1 cellular context compared by ENCODE assay signal in the genomic region with DNA sequence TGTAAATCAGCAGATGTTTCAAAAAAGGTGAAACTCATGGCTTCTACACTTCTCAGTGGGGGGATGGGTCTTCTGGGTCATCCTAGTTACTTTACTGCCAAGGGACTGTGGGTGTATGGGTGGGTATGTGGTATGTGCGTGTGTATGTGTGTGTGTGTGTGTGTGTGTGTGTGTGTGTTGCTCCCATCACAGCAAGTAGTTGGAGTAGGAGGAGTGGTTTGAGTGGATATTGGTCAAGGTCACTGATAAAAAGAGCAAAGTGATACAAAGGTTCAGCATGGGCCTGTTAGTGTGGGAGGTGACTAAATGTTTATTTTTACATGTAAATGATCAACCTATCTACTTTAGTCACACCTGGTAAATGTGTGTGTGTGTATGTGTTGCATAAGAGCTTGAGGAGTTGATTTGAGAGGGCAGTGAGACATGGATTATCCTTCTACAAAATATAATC.
TF ChIP-seq lines count a peak whose summit lies in the region.

No MANE protein-coding gene starts in this region.

TF ChIP-seq in HepG2, 621 proteins besides CTCF, POLR2A, EP300 and RAD21 (continued from another document and continues in another):
- TF ChIP-seq, protein P1, sequence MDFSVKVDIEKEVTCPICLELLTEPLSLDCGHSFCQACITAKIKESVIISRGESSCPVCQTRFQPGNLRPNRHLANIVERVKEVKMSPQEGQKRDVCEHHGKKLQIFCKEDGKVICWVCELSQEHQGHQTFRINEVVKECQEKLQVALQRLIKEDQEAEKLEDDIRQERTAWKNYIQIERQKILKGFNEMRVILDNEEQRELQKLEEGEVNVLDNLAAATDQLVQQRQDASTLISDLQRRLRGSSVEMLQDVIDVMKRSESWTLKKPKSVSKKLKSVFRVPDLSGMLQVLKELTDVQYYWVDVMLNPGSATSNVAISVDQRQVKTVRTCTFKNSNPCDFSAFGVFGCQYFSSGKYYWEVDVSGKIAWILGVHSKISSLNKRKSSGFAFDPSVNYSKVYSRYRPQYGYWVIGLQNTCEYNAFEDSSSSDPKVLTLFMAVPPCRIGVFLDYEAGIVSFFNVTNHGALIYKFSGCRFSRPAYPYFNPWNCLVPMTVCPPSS (IDR thresholded peaks at IDR 0.05): no peak
- TF ChIP-seq SOX5 (CRISPR knock-in tag; IDR thresholded peaks at IDR 0.05; ENCODE audit: borderline replicate concordance): peak; percentile 39; the same call in 1 of the 2 replicates
- peak; percentile 54 for TF ChIP-seq ASH2L (IDR thresholded peaks at IDR 0.05; ENCODE audit: insufficient read length, low read depth, low read length)
- no peak for TF ChIP-seq ZNF564 (CRISPR knock-in tag; IDR thresholded peaks at IDR 0.05)
- TF ChIP-seq, protein P2, sequence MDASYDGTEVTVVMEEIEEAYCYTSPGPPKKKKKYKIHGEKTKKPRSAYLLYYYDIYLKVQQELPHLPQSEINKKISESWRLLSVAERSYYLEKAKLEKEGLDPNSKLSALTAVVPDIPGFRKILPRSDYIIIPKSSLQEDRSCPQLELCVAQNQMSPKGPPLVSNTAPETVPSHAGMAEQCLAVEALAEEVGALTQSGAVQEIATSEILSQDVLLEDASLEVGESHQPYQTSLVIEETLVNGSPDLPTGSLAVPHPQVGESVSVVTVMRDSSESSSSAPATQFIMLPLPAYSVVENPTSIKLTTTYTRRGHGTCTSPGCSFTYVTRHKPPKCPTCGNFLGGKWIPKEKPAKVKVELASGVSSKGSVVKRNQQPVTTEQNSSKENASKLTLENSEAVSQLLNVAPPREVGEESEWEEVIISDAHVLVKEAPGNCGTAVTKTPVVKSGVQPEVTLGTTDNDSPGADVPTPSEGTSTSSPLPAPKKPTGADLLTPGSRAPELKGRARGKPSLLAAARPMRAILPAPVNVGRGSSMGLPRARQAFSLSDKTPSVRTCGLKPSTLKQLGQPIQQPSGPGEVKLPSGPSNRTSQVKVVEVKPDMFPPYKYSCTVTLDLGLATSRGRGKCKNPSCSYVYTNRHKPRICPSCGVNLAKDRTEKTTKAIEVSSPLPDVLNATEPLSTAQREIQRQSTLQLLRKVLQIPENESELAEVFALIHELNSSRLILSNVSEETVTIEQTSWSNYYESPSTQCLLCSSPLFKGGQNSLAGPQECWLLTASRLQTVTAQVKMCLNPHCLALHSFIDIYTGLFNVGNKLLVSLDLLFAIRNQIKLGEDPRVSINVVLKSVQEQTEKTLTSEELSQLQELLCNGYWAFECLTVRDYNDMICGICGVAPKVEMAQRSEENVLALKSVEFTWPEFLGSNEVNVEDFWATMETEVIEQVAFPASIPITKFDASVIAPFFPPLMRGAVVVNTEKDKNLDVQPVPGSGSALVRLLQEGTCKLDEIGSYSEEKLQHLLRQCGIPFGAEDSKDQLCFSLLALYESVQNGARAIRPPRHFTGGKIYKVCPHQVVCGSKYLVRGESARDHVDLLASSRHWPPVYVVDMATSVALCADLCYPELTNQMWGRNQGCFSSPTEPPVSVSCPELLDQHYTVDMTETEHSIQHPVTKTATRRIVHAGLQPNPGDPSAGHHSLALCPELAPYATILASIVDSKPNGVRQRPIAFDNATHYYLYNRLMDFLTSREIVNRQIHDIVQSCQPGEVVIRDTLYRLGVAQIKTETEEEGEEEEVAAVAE (CRISPR knock-in tag; IDR thresholded peaks at IDR 0.05; ENCODE audit: borderline replicate concordance): no peak
- no peak for TF ChIP-seq TBP (CRISPR knock-in tag; IDR thresholded peaks at IDR 0.05)
- TF ChIP-seq, protein P3, sequence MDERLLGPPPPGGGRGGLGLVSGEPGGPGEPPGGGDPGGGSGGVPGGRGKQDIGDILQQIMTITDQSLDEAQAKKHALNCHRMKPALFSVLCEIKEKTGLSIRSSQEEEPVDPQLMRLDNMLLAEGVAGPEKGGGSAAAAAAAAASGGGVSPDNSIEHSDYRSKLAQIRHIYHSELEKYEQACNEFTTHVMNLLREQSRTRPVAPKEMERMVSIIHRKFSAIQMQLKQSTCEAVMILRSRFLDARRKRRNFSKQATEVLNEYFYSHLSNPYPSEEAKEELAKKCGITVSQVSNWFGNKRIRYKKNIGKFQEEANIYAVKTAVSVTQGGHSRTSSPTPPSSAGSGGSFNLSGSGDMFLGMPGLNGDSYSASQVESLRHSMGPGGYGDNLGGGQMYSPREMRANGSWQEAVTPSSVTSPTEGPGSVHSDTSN (CRISPR knock-in tag; IDR thresholded peaks at IDR 0.05): no peak
- no peak for TF ChIP-seq ZNF30 (CRISPR knock-in tag; IDR thresholded peaks at IDR 0.05)
- TF ChIP-seq, protein P4, sequence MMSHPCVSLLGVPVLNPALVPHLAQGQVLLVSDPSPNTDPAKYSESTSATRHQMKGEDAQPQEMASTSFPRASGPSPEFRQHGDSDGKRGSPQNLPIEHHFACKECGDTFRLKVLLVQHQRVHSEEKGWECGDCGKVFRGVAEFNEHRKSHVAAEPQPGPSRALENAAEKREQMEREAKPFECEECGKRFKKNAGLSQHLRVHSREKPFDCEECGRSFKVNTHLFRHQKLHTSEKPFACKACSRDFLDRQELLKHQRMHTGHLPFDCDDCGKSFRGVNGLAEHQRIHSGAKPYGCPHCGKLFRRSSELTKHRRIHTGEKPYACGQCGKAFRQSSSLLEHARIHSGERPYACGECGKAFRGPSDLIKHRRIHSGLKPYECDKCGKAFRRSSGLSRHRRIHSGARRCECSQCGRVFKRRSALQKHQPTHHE (CRISPR knock-in tag; IDR thresholded peaks at IDR 0.05; ENCODE audit: borderline replicate concordance): no peak
- TF ChIP-seq ZBTB21 (CRISPR knock-in tag; IDR thresholded peaks at IDR 0.05): no peak
- no peak for TF ChIP-seq RNF2 (conservative IDR thresholded peaks at IDR 0.05; ENCODE audit: low read depth)
- no peak for TF ChIP-seq ZNF329 (CRISPR knock-in tag; IDR thresholded peaks at IDR 0.05; ENCODE audit: low read depth)
- 0 out of 2 replicates have a peak, but pooled peaks have one; percentile 27 for TF ChIP-seq ERF (CRISPR knock-in tag; IDR thresholded peaks at IDR 0.05)
- TF ChIP-seq ZSCAN25 (CRISPR knock-in tag; IDR thresholded peaks at IDR 0.05): peak; percentile 20; the same call in 1 of the 2 replicates
- no peak for TF ChIP-seq KDM6A (CRISPR knock-in tag; IDR thresholded peaks at IDR 0.05; ENCODE audit: low read depth)
- TF ChIP-seq, protein P5, sequence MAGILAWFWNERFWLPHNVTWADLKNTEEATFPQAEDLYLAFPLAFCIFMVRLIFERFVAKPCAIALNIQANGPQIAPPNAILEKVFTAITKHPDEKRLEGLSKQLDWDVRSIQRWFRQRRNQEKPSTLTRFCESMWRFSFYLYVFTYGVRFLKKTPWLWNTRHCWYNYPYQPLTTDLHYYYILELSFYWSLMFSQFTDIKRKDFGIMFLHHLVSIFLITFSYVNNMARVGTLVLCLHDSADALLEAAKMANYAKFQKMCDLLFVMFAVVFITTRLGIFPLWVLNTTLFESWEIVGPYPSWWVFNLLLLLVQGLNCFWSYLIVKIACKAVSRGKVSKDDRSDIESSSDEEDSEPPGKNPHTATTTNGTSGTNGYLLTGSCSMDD (CRISPR knock-in tag; IDR thresholded peaks at IDR 0.05): no peak
- no peak for TF ChIP-seq PAX8 (CRISPR knock-in tag; IDR thresholded peaks at IDR 0.05; ENCODE audit: borderline replicate concordance)
- no peak for TF ChIP-seq ZNF333 (CRISPR knock-in tag; IDR thresholded peaks at IDR 0.05; ENCODE audit: borderline replicate concordance)
- TF ChIP-seq SOX6 (IDR thresholded peaks at IDR 0.05): no peak
- peak; percentile 91 for TF ChIP-seq SOX6 (CRISPR knock-in tag; IDR thresholded peaks at IDR 0.05)
- TF ChIP-seq, protein P6, sequence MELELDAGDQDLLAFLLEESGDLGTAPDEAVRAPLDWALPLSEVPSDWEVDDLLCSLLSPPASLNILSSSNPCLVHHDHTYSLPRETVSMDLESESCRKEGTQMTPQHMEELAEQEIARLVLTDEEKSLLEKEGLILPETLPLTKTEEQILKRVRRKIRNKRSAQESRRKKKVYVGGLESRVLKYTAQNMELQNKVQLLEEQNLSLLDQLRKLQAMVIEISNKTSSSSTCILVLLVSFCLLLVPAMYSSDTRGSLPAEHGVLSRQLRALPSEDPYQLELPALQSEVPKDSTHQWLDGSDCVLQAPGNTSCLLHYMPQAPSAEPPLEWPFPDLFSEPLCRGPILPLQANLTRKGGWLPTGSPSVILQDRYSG (CRISPR knock-in tag; IDR thresholded peaks at IDR 0.05): no peak
- TF ChIP-seq BRD4 (CRISPR knock-in tag; IDR thresholded peaks at IDR 0.05): no peak
- TF ChIP-seq, protein P7, sequence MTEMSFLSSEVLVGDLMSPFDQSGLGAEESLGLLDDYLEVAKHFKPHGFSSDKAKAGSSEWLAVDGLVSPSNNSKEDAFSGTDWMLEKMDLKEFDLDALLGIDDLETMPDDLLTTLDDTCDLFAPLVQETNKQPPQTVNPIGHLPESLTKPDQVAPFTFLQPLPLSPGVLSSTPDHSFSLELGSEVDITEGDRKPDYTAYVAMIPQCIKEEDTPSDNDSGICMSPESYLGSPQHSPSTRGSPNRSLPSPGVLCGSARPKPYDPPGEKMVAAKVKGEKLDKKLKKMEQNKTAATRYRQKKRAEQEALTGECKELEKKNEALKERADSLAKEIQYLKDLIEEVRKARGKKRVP (CRISPR knock-in tag; IDR thresholded peaks at IDR 0.05): 0 out of 4 replicates have a peak, but pooled peaks of 1 of the 2 experiments have one; percentile 23
- TF ChIP-seq KAT2B (IDR thresholded peaks at IDR 0.05; ENCODE audit: borderline replicate concordance, low read depth, low read length): no peak
- TF ChIP-seq, protein P8, sequence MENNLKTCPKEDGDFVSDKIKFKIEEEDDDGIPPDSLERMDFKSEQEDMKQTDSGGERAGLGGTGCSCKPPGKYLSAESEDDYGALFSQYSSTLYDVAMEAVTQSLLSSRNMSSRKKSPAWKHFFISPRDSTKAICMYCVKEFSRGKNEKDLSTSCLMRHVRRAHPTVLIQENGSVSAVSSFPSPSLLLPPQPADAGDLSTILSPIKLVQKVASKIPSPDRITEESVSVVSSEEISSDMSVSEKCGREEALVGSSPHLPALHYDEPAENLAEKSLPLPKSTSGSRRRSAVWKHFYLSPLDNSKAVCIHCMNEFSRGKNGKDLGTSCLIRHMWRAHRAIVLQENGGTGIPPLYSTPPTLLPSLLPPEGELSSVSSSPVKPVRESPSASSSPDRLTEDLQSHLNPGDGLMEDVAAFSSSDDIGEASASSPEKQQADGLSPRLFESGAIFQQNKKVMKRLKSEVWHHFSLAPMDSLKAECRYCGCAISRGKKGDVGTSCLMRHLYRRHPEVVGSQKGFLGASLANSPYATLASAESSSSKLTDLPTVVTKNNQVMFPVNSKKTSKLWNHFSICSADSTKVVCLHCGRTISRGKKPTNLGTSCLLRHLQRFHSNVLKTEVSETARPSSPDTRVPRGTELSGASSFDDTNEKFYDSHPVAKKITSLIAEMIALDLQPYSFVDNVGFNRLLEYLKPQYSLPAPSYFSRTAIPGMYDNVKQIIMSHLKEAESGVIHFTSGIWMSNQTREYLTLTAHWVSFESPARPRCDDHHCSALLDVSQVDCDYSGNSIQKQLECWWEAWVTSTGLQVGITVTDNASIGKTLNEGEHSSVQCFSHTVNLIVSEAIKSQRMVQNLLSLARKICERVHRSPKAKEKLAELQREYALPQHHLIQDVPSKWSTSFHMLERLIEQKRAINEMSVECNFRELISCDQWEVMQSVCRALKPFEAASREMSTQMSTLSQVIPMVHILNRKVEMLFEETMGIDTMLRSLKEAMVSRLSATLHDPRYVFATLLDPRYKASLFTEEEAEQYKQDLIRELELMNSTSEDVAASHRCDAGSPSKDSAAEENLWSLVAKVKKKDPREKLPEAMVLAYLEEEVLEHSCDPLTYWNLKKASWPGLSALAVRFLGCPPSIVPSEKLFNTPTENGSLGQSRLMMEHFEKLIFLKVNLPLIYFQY (CRISPR knock-in tag; IDR thresholded peaks at IDR 0.05; ENCODE audit: borderline replicate concordance): 0 out of 2 replicates have a peak, but pooled peaks have one; percentile 20
- TF ChIP-seq KDM5B (CRISPR knock-in tag; IDR thresholded peaks at IDR 0.05; ENCODE audit: borderline replicate concordance): no peak
- no peak for TF ChIP-seq ZNF230 (CRISPR knock-in tag; IDR thresholded peaks at IDR 0.05)
- TF ChIP-seq BRCA1 (CRISPR knock-in tag; IDR thresholded peaks at IDR 0.05): no peak
- TF ChIP-seq PHF20 (CRISPR knock-in tag; IDR thresholded peaks at IDR 0.05): no peak
- TF ChIP-seq CHD4 (IDR thresholded peaks at IDR 0.05; ENCODE audit: borderline replicate concordance, low read length): peak; percentile 71; the same call in 1 of the 2 replicates
- TF ChIP-seq NFRKB (IDR thresholded peaks at IDR 0.05): no peak
- TF ChIP-seq PITX1 (CRISPR knock-in tag; IDR thresholded peaks at IDR 0.05): peak; percentile 68
- TF ChIP-seq ZNF782 (CRISPR knock-in tag; IDR thresholded peaks at IDR 0.05; ENCODE audit: borderline replicate concordance): no peak
- TF ChIP-seq U2AF2 (IDR thresholded peaks at IDR 0.05; ENCODE audit: low read depth, low read length): no peak
- TF ChIP-seq, protein P9, sequence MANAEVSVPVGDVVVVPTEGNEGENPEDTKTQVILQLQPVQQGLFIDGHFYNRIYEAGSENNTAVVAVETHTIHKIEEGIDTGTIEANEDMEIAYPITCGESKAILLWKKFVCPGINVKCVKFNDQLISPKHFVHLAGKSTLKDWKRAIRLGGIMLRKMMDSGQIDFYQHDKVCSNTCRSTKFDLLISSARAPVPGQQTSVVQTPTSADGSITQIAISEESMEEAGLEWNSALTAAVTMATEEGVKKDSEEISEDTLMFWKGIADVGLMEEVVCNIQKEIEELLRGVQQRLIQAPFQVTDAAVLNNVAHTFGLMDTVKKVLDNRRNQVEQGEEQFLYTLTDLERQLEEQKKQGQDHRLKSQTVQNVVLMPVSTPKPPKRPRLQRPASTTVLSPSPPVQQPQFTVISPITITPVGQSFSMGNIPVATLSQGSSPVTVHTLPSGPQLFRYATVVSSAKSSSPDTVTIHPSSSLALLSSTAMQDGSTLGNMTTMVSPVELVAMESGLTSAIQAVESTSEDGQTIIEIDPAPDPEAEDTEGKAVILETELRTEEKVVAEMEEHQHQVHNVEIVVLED (CRISPR knock-in tag; IDR thresholded peaks at IDR 0.05; ENCODE audit: borderline replicate concordance): peak; percentile 41; the same call in 1 of the 2 replicates
- no peak for TF ChIP-seq NCOA1 (CRISPR knock-in tag; IDR thresholded peaks at IDR 0.05)
- TF ChIP-seq, protein P10, sequence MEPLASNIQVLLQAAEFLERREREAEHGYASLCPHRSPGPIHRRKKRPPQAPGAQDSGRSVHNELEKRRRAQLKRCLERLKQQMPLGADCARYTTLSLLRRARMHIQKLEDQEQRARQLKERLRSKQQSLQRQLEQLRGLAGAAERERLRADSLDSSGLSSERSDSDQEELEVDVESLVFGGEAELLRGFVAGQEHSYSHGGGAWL (CRISPR knock-in tag; IDR thresholded peaks at IDR 0.05): no peak
- no peak for TF ChIP-seq GFI1 (CRISPR knock-in tag; IDR thresholded peaks at IDR 0.05; ENCODE audit: borderline replicate concordance)
- TF ChIP-seq ZNF343 (CRISPR knock-in tag; IDR thresholded peaks at IDR 0.05): no peak
- TF ChIP-seq SETDB1 (CRISPR knock-in tag; IDR thresholded peaks at IDR 0.05; ENCODE audit: borderline replicate concordance): no peak
- no peak for TF ChIP-seq ZNF614 (CRISPR knock-in tag; IDR thresholded peaks at IDR 0.05; ENCODE audit: borderline replicate concordance)
- no peak for TF ChIP-seq ZNF510 (CRISPR knock-in tag; IDR thresholded peaks at IDR 0.05; ENCODE audit: low read depth)
- TF ChIP-seq SRY (CRISPR knock-in tag; IDR thresholded peaks at IDR 0.05): no peak
- TF ChIP-seq, protein P11, sequence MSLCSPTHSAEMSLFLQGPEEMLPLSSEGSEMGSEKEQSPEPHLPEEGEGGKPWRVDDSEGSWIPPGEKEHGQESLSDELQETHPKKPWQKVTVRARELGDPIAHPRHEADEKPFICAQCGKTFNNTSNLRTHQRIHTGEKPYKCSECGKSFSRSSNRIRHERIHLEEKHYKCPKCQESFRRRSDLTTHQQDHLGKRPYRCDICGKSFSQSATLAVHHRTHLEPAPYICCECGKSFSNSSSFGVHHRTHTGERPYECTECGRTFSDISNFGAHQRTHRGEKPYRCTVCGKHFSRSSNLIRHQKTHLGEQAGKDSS (CRISPR knock-in tag; IDR thresholded peaks at IDR 0.05; ENCODE audit: borderline replicate concordance, low read depth): no peak
- TF ChIP-seq ZNF501 (CRISPR knock-in tag; IDR thresholded peaks at IDR 0.05): no peak
